In the genomic region with DNA sequence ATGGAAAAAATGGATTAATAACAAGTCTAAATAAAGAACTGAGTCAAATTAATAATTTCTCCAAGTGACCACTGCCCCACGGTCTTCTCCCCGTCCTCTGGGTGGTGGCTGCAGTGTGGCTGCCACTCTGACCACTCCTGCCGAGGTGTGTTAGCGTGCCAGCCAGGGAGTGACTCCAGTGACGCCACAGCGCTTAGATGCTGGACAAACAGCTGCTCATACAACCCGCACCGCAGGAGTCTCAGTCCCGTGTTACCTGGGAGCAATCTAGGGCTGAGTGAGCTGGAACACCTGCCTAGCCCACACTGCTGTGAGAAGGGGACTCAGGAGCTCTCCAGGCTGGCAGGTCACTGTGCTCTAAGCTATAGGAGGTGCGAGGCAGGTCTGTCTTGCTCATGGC, we compare ENCODE assay signal across 22 cellular contexts.
"Had no signal": no experiment of that assay in that cellular context is flagged by ENCODE, and none has a peak within 500 bp of the region (broad histone marks: within the 10 kb centered on the region; RNA-seq: fewer than 3 reads in every experiment).

No MANE protein-coding gene starts in this region.

- ATAC-seq: activated CD8-positive, alpha-beta memory T cell treated with anti-CD3 and anti-CD28 coated beads, Interleukin-2, amount 10 ng/mL, durations not matched to agents 7 days and 5 days; activated T-helper 17 cell treated with anti-CD3 and anti-CD28 coated beads, Interleukin-2, amount 50 U/mL, for 72 hours; effector memory CD8-positive, alpha-beta T cell; left cardiac atrium; mucosa of descending colon; sciatic nerve; stimulated activated naive CD8-positive, alpha-beta T cell treated with anti-CD3 and anti-CD28 coated beads, Interleukin-15, amount 100 ng/mL, for 72 hours had no signal

- DNase-seq: activated B cell treated with CpG ODN at 0.5 μM for 24 hours; activated CD4-positive, alpha-beta memory T cell treated with anti-CD3 and anti-CD28 coated beads, Interleukin-2, amount 10 ng/mL, durations not matched to agents 7 days and 5 days; activated CD4-positive, alpha-beta T cell treated with anti-CD3 and anti-CD28 coated beads for 4 hours; activated CD8-positive, alpha-beta memory T cell treated with anti-CD3 and anti-CD28 coated beads, Interleukin-2, amount 10 ng/mL, durations not matched to agents 7 days and 5 days; activated naive CD4-positive, alpha-beta T cell treated with Interleukin-2 at 50 U/mL for 16 hours; activated naive CD8-positive, alpha-beta T cell treated with anti-CD3 and anti-CD28 coated beads, Interleukin-2, amount 10 ng/mL, durations not matched to agents 7 days and 5 days; amygdala; caudate nucleus; effector memory CD8-positive, alpha-beta T cell; foreskin fibroblast; left cardiac atrium; mesenchymal stem cell; mucosa of descending colon; naive B cell; stimulated activated CD4-positive, alpha-beta T cell treated with anti-CD3 and anti-CD28 coated beads, Interleukin-4, amount 100 ng/mL, for 1 hour; stimulated activated naive CD8-positive, alpha-beta T cell treated with anti-CD3 and anti-CD28 coated beads, Interleukin-15, amount 100 ng/mL, for 72 hours; transverse colon had no signal

- H3K27me3 ChIP-seq: hepatocyte, suprapubic skin, transverse colon had no signal

- H3K9me3 ChIP-seq: suprapubic skin, transverse colon had no signal

- H3K4me3 ChIP-seq: hepatocyte, mucosa of descending colon, smooth muscle cell, suprapubic skin, transverse colon had no signal

- H3K4me1 ChIP-seq: suprapubic skin, transverse colon had no signal

- H3K27ac ChIP-seq: hepatocyte, suprapubic skin, transverse colon had no signal
